8 cellular contexts compared by ENCODE assay signal in the genomic region with DNA sequence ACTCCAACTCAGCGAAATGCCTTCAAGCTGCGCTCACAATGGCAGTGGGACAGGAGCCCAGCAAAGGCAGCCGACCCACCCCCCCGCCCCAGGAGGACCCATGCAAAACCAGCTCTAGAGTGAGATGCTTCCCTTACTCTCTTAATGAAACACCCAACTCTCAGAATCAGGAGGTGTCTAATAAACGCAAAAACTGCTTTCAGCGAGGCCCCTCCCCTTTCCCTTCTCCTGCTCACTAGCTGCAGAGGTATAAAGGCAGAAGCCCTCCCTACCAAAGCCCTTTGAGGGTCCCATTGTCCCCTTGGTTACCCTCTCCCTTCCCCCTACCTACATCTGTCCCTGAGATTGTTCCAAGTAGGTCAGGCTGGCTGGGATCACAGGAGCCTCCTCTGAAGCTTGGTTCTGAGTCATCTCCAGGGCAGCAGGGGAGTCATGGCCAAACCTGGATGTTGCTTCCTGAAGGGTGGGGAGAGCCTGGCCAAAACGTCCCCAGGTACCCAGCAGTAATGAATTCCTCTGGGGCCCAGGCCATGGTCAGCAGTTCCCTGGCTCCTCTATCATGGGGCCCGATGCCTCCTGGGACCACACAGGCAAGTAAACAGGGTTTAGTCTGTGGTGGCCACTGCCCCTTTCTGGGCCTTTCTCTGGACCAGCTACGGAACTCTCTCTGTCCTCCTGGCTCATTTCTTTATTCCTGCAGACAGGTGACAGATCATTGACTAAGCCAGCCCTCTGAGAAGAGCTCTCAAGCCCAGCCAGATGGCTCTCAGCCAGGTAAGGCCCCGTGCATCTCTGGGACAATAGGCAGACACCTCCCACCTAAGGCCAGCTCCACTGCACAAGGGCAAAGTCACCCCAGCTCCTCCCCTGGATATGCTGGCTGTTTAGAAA. TPM values are rescaled to one million over a fixed set of nuclear protein-coding genes. Genes with fewer than 3 reads are reported as not detected.
DNase-seq lines count a peak whose midpoint lies in the region; ATAC-seq, FAIRE-seq and TF ChIP-seq lines count a peak whose summit lies in the region.

No MANE protein-coding gene starts in this region.

- no peaks in the 10 kb centered on the region for H3K36me3 ChIP-seq in IMR-90 (ENCODE audit: control insufficient read depth, insufficient read depth, low read length)
- no peaks in the 10 kb centered on the region for H3K36me3 ChIP-seq in pancreas

- no peak overlapping the region for H3K23ac ChIP-seq in IMR-90 (ENCODE audit: low read depth, low read length)

- intact Hi-C loops in IMR-90 (cut with micrococcal nuclease) = no loop called here
- intact Hi-C loops in pancreas (cut with DNase I) = no loop called here

- H2BK15ac ChIP-seq in IMR-90 (ENCODE audit: low read depth, low read length) = no peak overlapping the region

- no TSS peak for BruUV-seq in IMR-90 (replicated peaks; lab: Mats Ljungman, UMichigan)

- H3K4me1 ChIP-seq in IMR-90 (ENCODE audit: control insufficient read depth, insufficient read depth, low read length) (peaks cover 16% of the 10 kb centered on the region), pancreas (peaks cover 0 to 10% (median 6%) of the 10 kb centered on the region in 3 donors)

- H3K4me2 ChIP-seq in IMR-90 (ENCODE audit: low read depth, low read length) = peak overlapping the region; percentile 74

- H3K14ac ChIP-seq in IMR-90 (replicated peaks; ENCODE audit: low read depth, low read length) = no peak overlapping the region

- H2BK20ac ChIP-seq in IMR-90 (ENCODE audit: low read depth, low read length) = no peak overlapping the region

- H4K91ac ChIP-seq in IMR-90 (ENCODE audit: insufficient read depth, low read depth, low read length) = no peak overlapping the region; the same call in 1 of the 2 replicates

- H3K4ac ChIP-seq in IMR-90 (ENCODE audit: low read depth, low read length) = peak overlapping the region; percentile 35; the same call in 1 of the 2 replicates

- ATAC-seq in IMR-90 (ENCODE audit: low read depth) = peak; percentile 87
- ATAC-seq in SK-N-SH treated with all-trans-retinoic acid at 6 μM for 48 hours = peak; percentile 89
- ATAC-seq in pancreas = peak; percentile 42 to 77 (median 66)
- ATAC-seq in GM21737 (IDR thresholded peaks at IDR 0.05; ENCODE audit: unreplicated experiment) = no peak

- H2BK120ac ChIP-seq in IMR-90 (ENCODE audit: low read depth, low read length) = no peak overlapping the region

- H2AFZ ChIP-seq in IMR-90 (replicated peaks; ENCODE audit: low read length, poor library complexity) = no peak overlapping the region

- H3K27me3 ChIP-seq in IMR-90 (ENCODE audit: control insufficient read depth, insufficient read depth, low read length) (no peaks in the 10 kb centered on the region), pancreas (no peaks in the 10 kb centered on the region)

- DNase-seq in COR-L47 (lab: John Stamatoyannopoulos, UW) = peak; percentile 87
- DNase-seq in IMR-90 = peak; percentile 58
- DNase-seq in epithelial cell of prostate (ENCODE audit: low read depth, low spot score) = no peak
- DNase-seq in pancreas = peak in 1 of 6 donors; percentile 37
- no peak for DNase-seq in SIG-M5 (lab: John Stamatoyannopoulos, UW)
- DNase-seq in GM10248 (ENCODE audit: extremely low spot score) = no peak

- dilution Hi-C loops in IMR-90 (cut with HindIII; ENCODE audit: low sequenced_read_pairs, unreplicated experiment) = no loop called here

- H3K27ac ChIP-seq in IMR-90 (ENCODE audit: insufficient read depth, low read length) = no peak overlapping the region
- H3K27ac ChIP-seq in epithelial cell of prostate = peak overlapping the region; percentile 84
- H3K27ac ChIP-seq in pancreas = peak overlapping the region in 2 of 4 donors; percentile 46 to 58

- no peaks in the 10 kb centered on the region for H3K9me3 ChIP-seq in IMR-90 (ENCODE audit: control insufficient read depth, insufficient read depth, low read length)
- H3K9me3 ChIP-seq in pancreas = no peaks in the 10 kb centered on the region

- no peak overlapping the region for H3K4me3 ChIP-seq in IMR-90 (ENCODE audit: insufficient read depth, low read depth, low read length)
- no peak overlapping the region for H3K4me3 ChIP-seq in pancreas

- no peak for TF ChIP-seq RAD21 in IMR-90 (IDR thresholded peaks at IDR 0.05; ENCODE audit: low read length)

- CTCF ChIA-PET in IMR-90 (lab: Yijun Ruan, JAX) (no interaction called here), GM10248 (lab: Yijun Ruan, JAX) (interaction anchor here (1.2 to 1.5 kb wide), 2 partner anchors 33 to 55 kb away, joined by 3 read pairs; no protein-coding TSS in a partner anchor)

- H2BK5ac ChIP-seq in IMR-90 (ENCODE audit: low read depth, low read length, poor library complexity, severe bottlenecking) = peak overlapping the region; percentile 21

- no peak overlapping the region for H3K9ac ChIP-seq in IMR-90 (ENCODE audit: low read depth, low read length)

- H3K9me1 ChIP-seq in IMR-90 (ENCODE audit: insufficient read depth, low read length) = peaks cover 12% of the 10 kb centered on the region

- POLR2A ChIA-PET in IMR-90 (lab: Charles Lee; ENCODE audit: unreplicated experiment) = no interaction called here
- POLR2A ChIA-PET in GM10248 (lab: Yijun Ruan, JAX) = interaction anchor here (0.7 kb wide), 1 partner anchor 24 kb away, joined by 3 read pairs; no protein-coding TSS in a partner anchor

- no peak for TF ChIP-seq POLR2A in IMR-90 (IDR thresholded peaks at IDR 0.05; ENCODE audit: low read depth, low read length)

- peak overlapping the region; percentile 38 for H2AK9ac ChIP-seq in IMR-90 (replicated peaks; ENCODE audit: low read depth, low read length, poor library complexity)

- 67% methylated on average over 1 of the region's 10 CpGs; no CpG with 5 or more reads in 1 of the 2 experiments for WGBS in IMR-90 (ENCODE audit: extremely low coverage in 2 of 2, insufficient read length in 1 of 2), 2 experiments
- 58 to 62% methylated on average over 10 of the region's 10 CpGs for WGBS in pancreas, 2 donors

- peaks cover 12% of the 10 kb centered on the region for H4K20me1 ChIP-seq in IMR-90 (ENCODE audit: insufficient read depth, low read length)

- in situ Hi-C loops in IMR-90 (cut with MboI; ENCODE audit: low sequenced_read_pairs) = no loop called here

- no peak overlapping the region for H3K18ac ChIP-seq in IMR-90 (ENCODE audit: low read depth, low read length)

- no peak overlapping the region; the same call in 1 of the 2 replicates for H2AK5ac ChIP-seq in IMR-90 (ENCODE audit: low read depth, low read length)

- H4K5ac ChIP-seq in IMR-90 (ENCODE audit: low read depth, low read length) = no peak overlapping the region

- FAIRE-seq in pancreas (lab: Jason Lieb, UNC) = no peak

- H3K79me1 ChIP-seq in IMR-90 (ENCODE audit: low read depth in 1 of 2, low read length in 2 of 2) = peaks cover 20 to 54% of the 10 kb centered on the region in 2 experiments; a peak in 3 of 4 replicates

- TF ChIP-seq CTCF in IMR-90 (conservative IDR thresholded peaks at IDR 0.05; ENCODE audit: low read depth, low read length) = no peak
- TF ChIP-seq CTCF in pancreas (IDR thresholded peaks at IDR 0.05) = no peak
- TF ChIP-seq CTCF in GM10248 (IDR thresholded peaks at IDR 0.05; ENCODE audit: control extremely low read depth, extremely low read depth, low read depth, missing control alignments) = no peak

- H4K8ac ChIP-seq in IMR-90 (ENCODE audit: low read depth in 2 of 2, low read length in 2 of 2) = no peak overlapping the region; a peak in 1 of 4 replicates

- H3K56ac ChIP-seq in IMR-90 (ENCODE audit: extremely low read depth, insufficient read depth, low read length) = no peak overlapping the region

TF ChIP-seq in IMR-90, 13 proteins besides CTCF, POLR2A, EP300 and RAD21:
- no peak for TF ChIP-seq MXI1 (IDR thresholded peaks at IDR 0.05; ENCODE audit: borderline replicate concordance, low read depth, low read length)
- TF ChIP-seq MAFK (IDR thresholded peaks at IDR 0.05; ENCODE audit: low read depth, low read length) = no peak
- 0 out of 2 replicates have a peak, but pooled peaks have one; percentile 38 for TF ChIP-seq FOS (IDR thresholded peaks at IDR 0.05; ENCODE audit: low read depth, low read length)
- TF ChIP-seq MAZ (IDR thresholded peaks at IDR 0.05; ENCODE audit: borderline replicate concordance, low read depth, low read length) = no peak

TF ChIP-seq in SK-N-SH treated with all-trans-retinoic acid at 6 μM for 48 hours, 23 proteins besides CTCF, POLR2A, EP300 and RAD21:
- TF ChIP-seq CSDC2 (CRISPR knock-in tag; IDR thresholded peaks at IDR 0.05) (0 out of 2 replicates have a peak, but pooled peaks have one; percentile 20), ZFP30 (CRISPR knock-in tag; IDR thresholded peaks at IDR 0.05) (no peak)

RNA-seq across cellular contexts. Expression of a gene that starts 8.6 kb away (rescaled TPM):
- total RNA-seq in IMR-90 (2012; rRNA removed) (2.7 and 2.8 TPM in 2 replicates), pancreas (1 to 10 TPM in 5 of 6 donors, under 1 TPM in 1; 0.93 to 2.6 (median 1.3) TPM)
- polyA plus RNA-seq in IMR-90 (2012; rRNA removed) (5.6 and 6.6 TPM in 2 replicates), pancreas (1 to 10 TPM; 2.6 to 3.3 TPM)
- polyA plus RNA-seq in IMR-90 (2012; cell fraction: cytosol; rRNA removed) = 2.8 and 5.4 TPM in 2 replicates
- polyA plus RNA-seq in IMR-90 (2012; cell fraction: nucleus; rRNA removed; ENCODE audit: low replicate concordance) = 6.6 and 15.9 TPM in 2 replicates

Comparison
In these comparisons a context has a peak if more than half of its experiments do, and no peak if none do; other contexts are left out.
1. DNase-seq: peak in COR-L47 (single experiment) and IMR-90 (single experiment); none in epithelial cell of prostate (single experiment), SIG-M5 (single experiment) and GM10248 (single experiment).